In the genomic region with DNA sequence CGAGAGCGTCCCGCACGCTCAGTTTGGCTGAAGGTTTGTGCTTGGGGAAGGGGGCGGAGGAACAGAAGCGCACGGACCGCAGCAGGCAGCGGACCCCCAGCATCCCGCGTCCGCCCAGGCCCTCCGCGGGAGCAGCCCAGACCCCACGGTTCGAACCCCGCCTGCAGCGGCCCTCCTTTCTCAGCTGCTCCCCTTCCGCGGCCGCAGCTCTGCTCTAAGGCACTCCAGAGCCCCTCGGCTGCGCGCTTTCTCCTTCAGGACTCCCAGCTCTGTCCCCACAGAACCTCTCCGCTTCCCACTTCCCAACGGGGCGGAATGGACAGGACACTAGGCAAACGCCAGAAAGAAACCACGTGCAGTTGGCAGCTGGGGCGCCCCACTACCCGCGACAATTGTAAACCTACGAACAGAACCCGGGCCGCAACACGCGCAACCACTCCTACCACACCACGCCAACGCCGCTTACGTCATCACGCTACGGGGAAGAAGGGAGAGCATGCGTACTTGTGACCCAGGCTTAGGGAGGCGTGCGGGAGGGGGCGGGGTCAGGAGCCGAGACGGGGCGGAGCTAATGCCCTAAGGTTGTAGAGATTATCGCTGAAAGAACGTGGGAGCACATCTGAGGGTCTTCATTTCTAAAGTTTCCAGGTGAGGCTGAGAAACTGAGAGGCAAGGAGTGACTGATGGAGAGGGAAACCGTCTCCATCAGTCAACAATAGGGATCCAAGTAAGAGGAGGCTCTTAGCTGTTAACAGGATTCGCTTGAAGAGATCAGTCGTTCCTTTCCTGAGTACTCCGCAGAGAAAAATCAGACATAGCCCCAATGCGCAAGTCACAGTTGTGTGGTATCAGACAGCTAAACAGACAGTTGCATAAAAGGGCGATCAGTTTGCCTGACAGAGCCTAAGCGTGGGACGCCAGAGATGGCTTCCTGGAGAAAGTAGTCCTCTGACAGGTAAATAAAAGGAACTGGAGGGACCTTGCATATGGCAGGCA, we compare ENCODE assay signal across 8 cellular contexts. TPM values are rescaled to one million over a fixed set of nuclear protein-coding genes. Genes with fewer than 3 reads are reported as not detected.
DNase-seq lines count a peak whose midpoint lies in the region; ATAC-seq, FAIRE-seq and TF ChIP-seq lines count a peak whose summit lies in the region.

A gene with protein sequence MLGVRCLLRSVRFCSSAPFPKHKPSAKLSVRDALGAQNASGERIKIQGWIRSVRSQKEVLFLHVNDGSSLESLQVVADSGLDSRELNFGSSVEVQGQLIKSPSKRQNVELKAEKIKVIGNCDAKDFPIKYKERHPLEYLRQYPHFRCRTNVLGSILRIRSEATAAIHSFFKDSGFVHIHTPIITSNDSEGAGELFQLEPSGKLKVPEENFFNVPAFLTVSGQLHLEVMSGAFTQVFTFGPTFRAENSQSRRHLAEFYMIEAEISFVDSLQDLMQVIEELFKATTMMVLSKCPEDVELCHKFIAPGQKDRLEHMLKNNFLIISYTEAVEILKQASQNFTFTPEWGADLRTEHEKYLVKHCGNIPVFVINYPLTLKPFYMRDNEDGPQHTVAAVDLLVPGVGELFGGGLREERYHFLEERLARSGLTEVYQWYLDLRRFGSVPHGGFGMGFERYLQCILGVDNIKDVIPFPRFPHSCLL (minus strand): TSS at position 479 of the 996 bp plus-strand sequence. CDS start 376 bp downstream, at position 103.

- H3K9ac ChIP-seq in Loucy (ENCODE audit: low read depth, low read length, poor library complexity, severe bottlenecking): peak within 1 kb of the TSS; percentile 76

- no peaks in the 10 kb centered on the region for H3K36me3 ChIP-seq in Loucy (ENCODE audit: insufficient read depth, low read length)

- peaks cover 31% of the 10 kb centered on the region for H3K4me1 ChIP-seq in Loucy (ENCODE audit: insufficient read depth, low read length, poor library complexity, severe bottlenecking)

- H3K4me1 Mint-ChIP-seq in natural killer cell treated with Interleukin-12 subunit alpha and Interleukin-12 subunit beta and Interleukin-15 and Interleukin-18, amount 100 ng/mL, for 72 hours (ENCODE audit: low read depth in 2 of 2): peaks cover 23 to 28% of the 10 kb centered on the region in 2 donors

- H3F3A ChIP-seq in Loucy (ENCODE audit: low read depth): no peaks in the 10 kb centered on the region

- peaks cover 0 to 3% of the 10 kb centered on the region in 2 donors for H3K27me3 Mint-ChIP-seq in natural killer cell treated with Interleukin-12 subunit alpha and Interleukin-12 subunit beta and Interleukin-15 and Interleukin-18, amount 100 ng/mL, for 72 hours

- no peaks in the 10 kb centered on the region for H3K9me2 ChIP-seq in Loucy (replicated peaks; ENCODE audit: low read depth, low read length)

- peak within 1 kb of the TSS; percentile 100 for H2AFZ ChIP-seq in Loucy (ENCODE audit: low read length)

- H3K36me3 Mint-ChIP-seq in natural killer cell treated with Interleukin-12 subunit alpha and Interleukin-12 subunit beta and Interleukin-15 and Interleukin-18, amount 100 ng/mL, for 72 hours: peaks cover 10% of the 10 kb centered on the region

- DNase-seq in EL: peak; percentile 98
- DNase-seq in H54 (ENCODE audit: insufficient read length, low spot score): peak; percentile 94
- DNase-seq in activated T-helper 9 cell treated with anti-CD3 and anti-CD28 coated beads, Interleukin-2, amount 50 U/mL, for 16 hours (ENCODE audit: low read depth): peak; percentile 94
- DNase-seq in fibroblast of pulmonary artery (ENCODE audit: low read depth): peak; percentile 98
- DNase-seq in natural killer cell treated with Interleukin-12 subunit alpha and Interleukin-12 subunit beta and Interleukin-15 and Interleukin-18, amount 100 ng/mL, for 72 hours (ENCODE audit: low spot score): peak; percentile 93
- DNase-seq in stimulated activated naive CD8-positive, alpha-beta T cell treated with anti-CD3 and anti-CD28 coated beads, Interleukin-15, Interleukin-2, amounts not matched to agents 100 U/mL and 50 U/mL, for 24 hours: peak; percentile 99

- no peaks in the 10 kb centered on the region for H3K9me3 Mint-ChIP-seq in natural killer cell treated with Interleukin-12 subunit alpha and Interleukin-12 subunit beta and Interleukin-15 and Interleukin-18, amount 100 ng/mL, for 72 hours

- peak; percentile 97 for FAIRE-seq in H54 (lab: Jason Lieb, UNC)

- peaks cover 9% of the 10 kb centered on the region for H4K20me1 ChIP-seq in Loucy (ENCODE audit: insufficient read depth, low read length, poor library complexity, severe bottlenecking)

- no peaks in the 10 kb centered on the region for H3K9me3 ChIP-seq in Loucy (ENCODE audit: insufficient read depth, low read depth, low read length)

- peaks cover 37% of the 10 kb centered on the region for H3K79me2 ChIP-seq in Loucy (ENCODE audit: insufficient read depth, low read length)

- peak within 1 kb of the TSS; percentile 79 to 90 for H3K27ac Mint-ChIP-seq in natural killer cell treated with Interleukin-12 subunit alpha and Interleukin-12 subunit beta and Interleukin-15 and Interleukin-18, amount 100 ng/mL, for 72 hours

- peak within 1 kb of the TSS; percentile 98 for H3K4me3 Mint-ChIP-seq in natural killer cell treated with Interleukin-12 subunit alpha and Interleukin-12 subunit beta and Interleukin-15 and Interleukin-18, amount 100 ng/mL, for 72 hours

- TF ChIP-seq CTCF in Loucy (conservative IDR thresholded peaks at IDR 0.05; ENCODE audit: low read length): no peak
- no peak for TF ChIP-seq CTCF in fibroblast of pulmonary artery (IDR thresholded peaks at IDR 0.05; ENCODE audit: low read length, missing control alignments)

- TF ChIP-seq POLR2A in H54 (IDR thresholded peaks at IDR 0.05; ENCODE audit: low read depth, low read length) (peak; percentile 91), Raji (IDR thresholded peaks at IDR 0.05; ENCODE audit: insufficient read depth, low read depth, low read length) (peak; percentile 97)

- peak; percentile 99 for ATAC-seq in natural killer cell treated with Interleukin-12 subunit alpha and Interleukin-12 subunit beta and Interleukin-15 and Interleukin-18, amount 100 ng/mL, for 72 hours
- ATAC-seq in stimulated activated naive CD8-positive, alpha-beta T cell treated with anti-CD3 and anti-CD28 coated beads, Interleukin-15, Interleukin-2, amounts not matched to agents 100 U/mL and 50 U/mL, for 24 hours: peak; percentile 96

- peak within 1 kb of the TSS; percentile 85 for H3K4me2 ChIP-seq in Loucy (ENCODE audit: low read depth, low read length, poor library complexity, severe bottlenecking)

- H3K27me3 ChIP-seq in Loucy (ENCODE audit: insufficient read depth, low read length, poor library complexity, severe bottlenecking): no peaks in the 10 kb centered on the region

- H3K4me3 ChIP-seq in Loucy (ENCODE audit: low read length, poor library complexity, severe bottlenecking): peak within 1 kb of the TSS; percentile 85
- H3K4me3 ChIP-seq in fibroblast of pulmonary artery (replicated peaks; ENCODE audit: low read depth, low read length): peak within 1 kb of the TSS; percentile 83

RNA-seq across cellular contexts. Expression of the gene that starts here (rescaled TPM):
- 10 to 100 TPM; 15.8 to 19.8 TPM for total RNA-seq in natural killer cell treated with Interleukin-12 subunit alpha and Interleukin-12 subunit beta and Interleukin-15 and Interleukin-18, amount 100 ng/mL, for 72 hours

Comparison
In these comparisons a context has a peak if more than half of its experiments do, and no peak if none do; other contexts are left out.
1. Peak in every context shown above with its lines: DNase-seq, ATAC-seq and H3K4me3 ChIP-seq.